In the genomic region with DNA sequence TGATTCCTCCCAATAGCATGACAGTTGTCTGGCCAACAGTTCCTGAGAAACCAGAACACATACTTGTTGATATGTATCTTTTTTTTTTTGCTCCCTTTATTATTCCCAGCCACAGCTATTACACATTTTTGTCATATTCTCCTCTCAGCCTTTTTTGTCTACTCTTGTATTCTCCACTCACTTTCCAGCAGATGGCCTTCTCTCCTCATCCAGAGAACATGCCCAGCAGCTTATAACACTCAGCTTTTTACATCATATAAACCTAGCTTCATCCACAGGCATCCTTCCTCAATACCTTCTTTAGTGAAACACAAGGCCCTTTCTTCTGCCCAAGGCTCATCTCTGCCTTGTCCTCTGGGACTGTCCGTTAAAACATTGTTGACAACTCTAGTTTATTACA, we compare ENCODE assay signal across 14 cellular contexts.
DNase-seq lines count a peak whose midpoint lies in the region; ATAC-seq and TF ChIP-seq lines count a peak whose summit lies in the region.
"Had no signal": no experiment of that assay in that cellular context is flagged by ENCODE, and none has a peak within 500 bp of the region (broad histone marks: within the 10 kb centered on the region; RNA-seq: fewer than 3 reads in every experiment).

No MANE protein-coding gene starts in this region.

- no peaks in the 10 kb centered on the region for H3K4me1 Mint-ChIP-seq in CD4-positive, alpha-beta memory T cell
- H3K4me1 Mint-ChIP-seq: activated naive CD4-positive, alpha-beta T cell treated with anti-CD3 and anti-CD28 coated beads, Interleukin-2, amount 10 ng/mL, durations not matched to agents 7 days and 5 days; natural killer cell had no signal

- peak overlapping the region in 1 of 8 donors; percentile 26 for H3K4me3 Mint-ChIP-seq in CD4-positive, alpha-beta memory T cell
- H3K4me3 Mint-ChIP-seq: activated naive CD4-positive, alpha-beta T cell treated with anti-CD3 and anti-CD28 coated beads, Interleukin-2, amount 10 ng/mL, durations not matched to agents 7 days and 5 days; natural killer cell had no signal

- H4K20me1 ChIP-seq in hepatocyte (ENCODE audit: insufficient read depth, poor library complexity, severe bottlenecking), result no peaks in the 10 kb centered on the region

- H3K4me3 ChIP-seq in adipocyte (ENCODE audit: low read length), result no peak overlapping the region
- H3K4me3 ChIP-seq in hepatocyte, result no peak overlapping the region
- no peak overlapping the region for H3K4me3 ChIP-seq in CD4-positive, alpha-beta memory T cell (ENCODE audit: low read length in 2 of 2)

- DNase-seq in DMS114 treated with DMSO at 0.1 percent for 48 hours (lab: John Stamatoyannopoulos, UW; ENCODE audit: unreplicated experiment) (peak; percentile 6), M059J (ENCODE audit: low read depth) (peak; percentile 51), adipocyte (ENCODE audit: low read depth) (peak; percentile 25), hepatocyte (ENCODE audit: low spot score) (no peak), AG20443 (ENCODE audit: low spot score) (no peak)
- no peak for DNase-seq in CD4-positive, alpha-beta memory T cell
- DNase-seq: activated CD4-positive, alpha-beta T cell treated with anti-CD3 and anti-CD28 coated beads, Interleukin-2, amount 50 U/mL, for 4 hours; activated naive CD4-positive, alpha-beta T cell treated with anti-CD3 and anti-CD28 coated beads, Interleukin-2, amount 10 ng/mL, durations not matched to agents 7 days and 5 days; effector CD4-positive, alpha-beta T cell; natural killer cell; NCI-H2029 treated with DMSO at 0.1 percent for 48 hours had no signal

- TF ChIP-seq CTCF in hepatocyte (IDR thresholded peaks at IDR 0.05; ENCODE audit: poor library complexity), result peak; percentile 14

- intact Hi-C loops in CD4-positive, alpha-beta memory T cell (cut with micrococcal nuclease), result no loop called here

- no peak overlapping the region for H3K4me2 ChIP-seq in hepatocyte

- 82% methylated on average over 1 of the region's 1 CpG for WGBS in hepatocyte (ENCODE audit: low lambda C conversion rate, missing lambda C conversion rate)

- no peaks in the 10 kb centered on the region for H3K36me3 Mint-ChIP-seq in CD4-positive, alpha-beta memory T cell
- H3K36me3 Mint-ChIP-seq: activated naive CD4-positive, alpha-beta T cell treated with anti-CD3 and anti-CD28 coated beads, Interleukin-2, amount 10 ng/mL, durations not matched to agents 7 days and 5 days; natural killer cell had no signal

- H3K36me3 ChIP-seq in adipocyte (ENCODE audit: control insufficient read depth, insufficient read depth, low read length, severe bottlenecking) (no peaks in the 10 kb centered on the region), hepatocyte (replicated peaks; ENCODE audit: insufficient read depth, low read depth) (no peaks in the 10 kb centered on the region)
- no peaks in the 10 kb centered on the region for H3K36me3 ChIP-seq in CD4-positive, alpha-beta memory T cell (ENCODE audit: insufficient read depth, low read length)

- H3K79me2 ChIP-seq in hepatocyte, result no peaks in the 10 kb centered on the region

- H3K27ac Mint-ChIP-seq in CD4-positive, alpha-beta memory T cell, result no peak overlapping the region
- H3K27ac Mint-ChIP-seq: activated naive CD4-positive, alpha-beta T cell treated with anti-CD3 and anti-CD28 coated beads, Interleukin-2, amount 10 ng/mL, durations not matched to agents 7 days and 5 days; natural killer cell had no signal

- peaks cover 0 to 6% of the 10 kb centered on the region in 2 donors for H3K27me3 Mint-ChIP-seq in CD4-positive, alpha-beta memory T cell
- H3K27me3 Mint-ChIP-seq: activated naive CD4-positive, alpha-beta T cell treated with anti-CD3 and anti-CD28 coated beads, Interleukin-2, amount 10 ng/mL, durations not matched to agents 7 days and 5 days had no signal

- H3K9ac ChIP-seq in adipocyte (ENCODE audit: low read length), result no peak overlapping the region

- no peak overlapping the region for H3K27ac ChIP-seq in hepatocyte
- H3K27ac ChIP-seq in CD4-positive, alpha-beta memory T cell (ENCODE audit: low read depth, low read length), result no peak overlapping the region
- H3K27ac ChIP-seq: HL-60 had no signal

- no peaks in the 10 kb centered on the region for H3K9me2 ChIP-seq in hepatocyte (replicated peaks; ENCODE audit: insufficient read depth)

- POLR2A ChIA-PET in CD4-positive, alpha-beta memory T cell (lab: Charles Lee; ENCODE audit: partially characterized antibody), result no interaction called here

- H3K9me3 Mint-ChIP-seq in CD4-positive, alpha-beta memory T cell, result no peaks in the 10 kb centered on the region
- H3K9me3 Mint-ChIP-seq: activated naive CD4-positive, alpha-beta T cell treated with anti-CD3 and anti-CD28 coated beads, Interleukin-2, amount 10 ng/mL, durations not matched to agents 7 days and 5 days had no signal

- H3K4me1 ChIP-seq in adipocyte (ENCODE audit: control insufficient read depth, insufficient read depth, low read length) (no peaks in the 10 kb centered on the region), hepatocyte (ENCODE audit: insufficient read depth) (no peaks in the 10 kb centered on the region)
- H3K4me1 ChIP-seq in CD4-positive, alpha-beta memory T cell (ENCODE audit: insufficient read depth, low read length), result no peaks in the 10 kb centered on the region

- H3K9me3 ChIP-seq in adipocyte (ENCODE audit: control insufficient read depth, low read length), result no peaks in the 10 kb centered on the region
- H3K9me3 ChIP-seq in hepatocyte (ENCODE audit: low read depth), result no peaks in the 10 kb centered on the region
- no peaks in the 10 kb centered on the region for H3K9me3 ChIP-seq in CD4-positive, alpha-beta memory T cell (ENCODE audit: control insufficient read depth in 1 of 2, low read length in 2 of 2)

- CTCF ChIA-PET in CD4-positive, alpha-beta memory T cell (lab: Charles Lee; ENCODE audit: partially characterized antibody), result no interaction called here

- no peak for ATAC-seq in HG03457 (IDR thresholded peaks at IDR 0.05; ENCODE audit: unreplicated experiment)
- no peak for ATAC-seq in HG03378 (IDR thresholded peaks at IDR 0.05; ENCODE audit: unreplicated experiment)
- ATAC-seq: natural killer cell had no signal

- no peak overlapping the region for H2AFZ ChIP-seq in hepatocyte

- H3K27me3 ChIP-seq in adipocyte (replicated peaks; ENCODE audit: control insufficient read depth, insufficient read depth, low read length), result no peaks in the 10 kb centered on the region
- no peaks in the 10 kb centered on the region for H3K27me3 ChIP-seq in hepatocyte
- H3K27me3 ChIP-seq in CD4-positive, alpha-beta memory T cell (ENCODE audit: insufficient read depth, low read length), result no peaks in the 10 kb centered on the region

Comparison
In these comparisons a context has a peak if more than half of its experiments do, and no peak if none do; other contexts are left out.
1. DNase-seq: peak in DMS114 treated with DMSO at 0.1 percent for 48 hours (single experiment), M059J (single experiment) and adipocyte (single experiment); none in hepatocyte (single experiment), AG20443 (single experiment) and CD4-positive, alpha-beta memory T cell (0 of 5).